In genomic region chr19:51703655-51704515, GRCh38 we compare ENCODE assay signal across 1 cellular context.
TF ChIP-seq lines count a peak whose summit lies in the region.

No MANE protein-coding gene starts in this region.

TF ChIP-seq in K562, 482 proteins besides CTCF, POLR2A, EP300 and RAD21 (continued from another document and continues in another):
- TF ChIP-seq ZNF407 (IDR thresholded peaks at IDR 0.05; ENCODE audit: low read depth) (no peak), RFX1 (IDR thresholded peaks at IDR 0.05) (no peak), STAG1 (CRISPR knock-in tag; IDR thresholded peaks at IDR 0.05; ENCODE audit: borderline replicate concordance) (no peak), GATAD2A (IDR thresholded peaks at IDR 0.05) (no peak), ZNF778 (CRISPR knock-in tag; IDR thresholded peaks at IDR 0.05) (no peak), ILF3 (IDR thresholded peaks at IDR 0.05; ENCODE audit: borderline replicate concordance) (peak; percentile 87; the same call in 1 of the 2 replicates), RERE (CRISPR knock-in tag; IDR thresholded peaks at IDR 0.05; ENCODE audit: borderline replicate concordance) (no peak), ZNF146 (CRISPR knock-in tag; IDR thresholded peaks at IDR 0.05; ENCODE audit: unreplicated experiment) (no peak), ZZZ3 (IDR thresholded peaks at IDR 0.05) (no peak), RBM34 (IDR thresholded peaks at IDR 0.05; ENCODE audit: borderline replicate concordance, insufficient read depth, low read length) (no peak), ATF4 (CRISPR knock-in tag; IDR thresholded peaks at IDR 0.05) (no peak), ZNF12 (CRISPR knock-in tag; IDR thresholded peaks at IDR 0.05) (no peak), KLF1 (tag; IDR thresholded peaks at IDR 0.05) (peak; percentile 35; the same call in 1 of the 2 replicates), ERF (CRISPR knock-in tag; IDR thresholded peaks at IDR 0.05) (peak; percentile 75; the same call in 1 of the 2 replicates), IRF2 (CRISPR knock-in tag; IDR thresholded peaks at IDR 0.05) (no peak), ARID3A (IDR thresholded peaks at IDR 0.05; ENCODE audit: borderline replicate concordance, low read depth, low read length) (no peak), SREBF1 (IDR thresholded peaks at IDR 0.05; ENCODE audit: borderline replicate concordance, low read depth, low read length) (no peak), BCL6 (CRISPR knock-in tag; IDR thresholded peaks at IDR 0.05) (no peak), BHLHE40 (IDR thresholded peaks at IDR 0.05; ENCODE audit: low read length) (peak; percentile 86), DNMT1 (IDR thresholded peaks at IDR 0.05) (no peak), ZNF609 (CRISPR knock-in tag; IDR thresholded peaks at IDR 0.05; ENCODE audit: borderline replicate concordance) (0 out of 2 replicates have a peak, but pooled peaks have one; percentile 72), NELFE (IDR thresholded peaks at IDR 0.05; ENCODE audit: insufficient read depth, insufficient read length) (no peak), STAT5B (CRISPR knock-in tag; IDR thresholded peaks at IDR 0.05) (no peak), XRCC4 (IDR thresholded peaks at IDR 0.05; ENCODE audit: extremely low read depth, insufficient read depth, insufficient read length) (no peak), ZNF717 (CRISPR knock-in tag; IDR thresholded peaks at IDR 0.05) (no peak), MXD1 (CRISPR knock-in tag; IDR thresholded peaks at IDR 0.05; ENCODE audit: borderline replicate concordance, poor library complexity, severe bottlenecking) (no peak), CXXC5 (CRISPR knock-in tag; IDR thresholded peaks at IDR 0.05) (peak; percentile 92), TAF1 (IDR thresholded peaks at IDR 0.05; ENCODE audit: control insufficient read depth, extremely low read depth, insufficient read depth, low read length, severe bottlenecking) (peak; percentile 77), ZBTB5 (IDR thresholded peaks at IDR 0.05) (no peak), FOXM1 (IDR thresholded peaks at IDR 0.05; ENCODE audit: low read depth) (0 out of 2 replicates have a peak, but pooled peaks have one; percentile 2), FOXM1 (CRISPR knock-in tag; IDR thresholded peaks at IDR 0.05; ENCODE audit: low read depth) (no peak), HMG20A (CRISPR knock-in tag; conservative IDR thresholded peaks at IDR 0.05) (no peak), TEAD1 (CRISPR knock-in tag; IDR thresholded peaks at IDR 0.05) (peak in 1 of 2 experiments; percentile 80; a peak in 2 of 4 replicates)
